1 cellular context compared by ENCODE assay signal in genomic region chr12:54937376-54937775, GRCh38.
TF ChIP-seq lines count a peak whose summit lies in the region.

No MANE protein-coding gene starts in this region.

TF ChIP-seq in H1, 55 proteins besides CTCF, POLR2A, EP300 and RAD21:
- TF ChIP-seq SAP30 (IDR thresholded peaks at IDR 0.05; ENCODE audit: insufficient read depth, insufficient replicate concordance, low read length) (no peak), JUND (IDR thresholded peaks at IDR 0.05; ENCODE audit: low read length) (no peak)
